In genomic region chr12:113232232-113232615, GRCh38 we compare ENCODE assay signal across 9 cellular contexts. TPM values are rescaled to one million over a fixed set of nuclear protein-coding genes. Genes with fewer than 3 reads are reported as not detected.
DNase-seq lines count a peak whose midpoint lies in the region; ATAC-seq and TF ChIP-seq lines count a peak whose summit lies in the region.
"Had no signal": no experiment of that assay in that cellular context is flagged by ENCODE, and none has a peak within 500 bp of the region (broad histone marks: within the 10 kb centered on the region; RNA-seq: fewer than 3 reads in every experiment).

No MANE protein-coding gene starts in this region.

- H3K4me1 ChIP-seq in GM23248 (ENCODE audit: insufficient read depth) (peaks cover 5% of the 10 kb centered on the region; the same call in 1 of the 2 replicates), right atrium auricular region (peaks cover 0 to 89% of the 10 kb centered on the region in 2 donors), skeletal muscle tissue (ENCODE audit: control insufficient read depth in 3 of 3, insufficient read depth in 3 of 3, low read length in 3 of 3) (peaks cover 96 to 98% (median 97%) of the 10 kb centered on the region in 3 donors)

- ATAC-seq in HG03025 (IDR thresholded peaks at IDR 0.05; ENCODE audit: low FRiP score, unreplicated experiment), result no peak

- H3K9me3 ChIP-seq in GM23248 (ENCODE audit: low read depth) (no peaks in the 10 kb centered on the region), SU-DHL-6 (ENCODE audit: insufficient read depth, low read length) (no peaks in the 10 kb centered on the region), right atrium auricular region (no peaks in the 10 kb centered on the region), skeletal muscle tissue (ENCODE audit: control insufficient read depth in 3 of 3, low read length in 3 of 3) (no peaks in the 10 kb centered on the region)

- no peak overlapping the region for H3K4me3 ChIP-seq in GM23248
- H3K4me3 ChIP-seq in SU-DHL-6 (ENCODE audit: insufficient read depth, low read length, poor library complexity, severe bottlenecking), result no peak overlapping the region
- H3K4me3 ChIP-seq in right atrium auricular region, result no peak overlapping the region
- peak overlapping the region in 2 of 3 donors; percentile 53 to 63 for H3K4me3 ChIP-seq in skeletal muscle tissue (ENCODE audit: low read length in 3 of 3)

- H3K36me3 ChIP-seq in GM23248 (ENCODE audit: low read depth), result peaks cover 3% of the 10 kb centered on the region; the same call in 1 of the 2 replicates
- peaks cover 14% of the 10 kb centered on the region for H3K36me3 ChIP-seq in SU-DHL-6 (ENCODE audit: low read length)
- peaks cover 42% of the 10 kb centered on the region for H3K36me3 ChIP-seq in right atrium auricular region
- peaks cover 14 to 43% (median 37%) of the 10 kb centered on the region in 3 donors for H3K36me3 ChIP-seq in skeletal muscle tissue (ENCODE audit: control insufficient read depth in 3 of 3, insufficient read depth in 3 of 3, low read length in 3 of 3)

- DNase-seq in GM23248 (no peak), right atrium auricular region (ENCODE audit: low spot score) (no peak), NCI-H2171 treated with DMSO at 0.1 percent for 48 hours (lab: John Stamatoyannopoulos, UW) (no peak), germinal center (ENCODE audit: low spot score) (no peak)
- DNase-seq: activated CD4-positive, CD25-positive, alpha-beta regulatory T cell treated with anti-CD3 and anti-CD28 coated beads, Interleukin-2, amount 50 U/mL, for 72 hours had no signal

- H4K20me1 ChIP-seq in GM23248 (ENCODE audit: insufficient read depth) (no peaks in the 10 kb centered on the region), SU-DHL-6 (ENCODE audit: low read depth, low read length) (no peaks in the 10 kb centered on the region)

- in situ Hi-C loops in GM23248 (cut with MboI), result no loop called here

- H3K9ac ChIP-seq in GM23248 (0 out of 2 replicates have a peak overlapping the region, but pooled peaks have one; percentile 53), SU-DHL-6 (ENCODE audit: low read length) (peak overlapping the region; percentile 52), skeletal muscle tissue (ENCODE audit: low read depth in 1 of 3, low read length in 3 of 3) (peak overlapping the region; percentile 67 to 86 (median 84))
- H3K9ac ChIP-seq: KMS-11 had no signal

- no peaks in the 10 kb centered on the region for H3K9me2 ChIP-seq in GM23248 (ENCODE audit: insufficient read depth)
- no peaks in the 10 kb centered on the region for H3K9me2 ChIP-seq in SU-DHL-6 (replicated peaks; ENCODE audit: insufficient read depth, low read length)

- H3K79me2 ChIP-seq in GM23248 (ENCODE audit: insufficient read depth), result no peaks in the 10 kb centered on the region
- peaks cover 5% of the 10 kb centered on the region; the same call in 1 of the 2 replicates for H3K79me2 ChIP-seq in SU-DHL-6 (ENCODE audit: insufficient read depth, low read length)

- no peak overlapping the region for H2AFZ ChIP-seq in GM23248
- H2AFZ ChIP-seq in SU-DHL-6 (ENCODE audit: low read depth, low read length, severe bottlenecking), result no peak overlapping the region

- H3K27me3 ChIP-seq in GM23248 (replicated peaks; ENCODE audit: insufficient read depth) (no peaks in the 10 kb centered on the region), SU-DHL-6 (ENCODE audit: low read length) (no peaks in the 10 kb centered on the region), right atrium auricular region (no peaks in the 10 kb centered on the region), skeletal muscle tissue (ENCODE audit: control insufficient read depth in 3 of 3, insufficient read depth in 3 of 3, low read length in 3 of 3) (no peaks in the 10 kb centered on the region)

- TF ChIP-seq CTCF in SU-DHL-6 (IDR thresholded peaks at IDR 0.05; ENCODE audit: insufficient read depth, low read length, poor library complexity, severe bottlenecking) (no peak), right atrium auricular region (IDR thresholded peaks at IDR 0.05) (no peak)

- H3K27ac ChIP-seq in GM23248 (peak overlapping the region; percentile 49), SU-DHL-6 (ENCODE audit: low read depth, low read length) (peak overlapping the region; percentile 85), right atrium auricular region (peak overlapping the region; percentile 83 to 95), skeletal muscle tissue (ENCODE audit: low read depth, low read length) (peak overlapping the region; percentile 96)
- H3K27ac ChIP-seq: KMS-11 had no signal

- H3F3A ChIP-seq in GM23248 (ENCODE audit: insufficient read depth) (no peaks in the 10 kb centered on the region), SU-DHL-6 (ENCODE audit: insufficient read depth) (peaks cover 18% of the 10 kb centered on the region)

- 94 to 98% methylated on average over 10 of the region's 10 CpGs for WGBS in GM23248 (ENCODE audit: low coverage in 1 of 2, low lambda C conversion rate in 2 of 2, missing lambda C conversion rate in 2 of 2), 2 experiments

- H3K4me2 ChIP-seq in GM23248 (ENCODE audit: unreplicated experiment) (no peak overlapping the region), SU-DHL-6 (ENCODE audit: low read depth, low read length, poor library complexity, severe bottlenecking) (peak overlapping the region; percentile 45)
- H3K4me2 ChIP-seq: KMS-11 had no signal

RNA-seq across cellular contexts. Expression of gene TPCN1, which starts 11.0 kb away (rescaled TPM):
- 9.0 and 11.6 TPM in 2 replicates for total RNA-seq in GM23248 (2014; rRNA removed; shearing (Covaris generic))
- polyA plus RNA-seq in GM23248 (2016; fragmentation: Nextera tagmentation; extraction: Ambion mirVana), result 15.9 and 17.6 TPM in 2 replicates
- total RNA-seq in right atrium auricular region (10 to 100 TPM; 57.3 to 58.7 TPM), skeletal muscle tissue (11.0 TPM)

RNA-seq across cellular contexts. Expression of gene RITA1, which starts 46.7 kb away (rescaled TPM):
- total RNA-seq in GM23248 (2014; rRNA removed; shearing (Covaris generic)), result 16.2 and 19.2 TPM in 2 replicates
- 12.5 and 15.6 TPM in 2 replicates for polyA plus RNA-seq in GM23248 (2016; fragmentation: Nextera tagmentation; extraction: Ambion mirVana)
- 10 to 100 TPM; 18.2 to 25.4 TPM for total RNA-seq in right atrium auricular region
- 10.4 TPM for total RNA-seq in skeletal muscle tissue

RNA-seq across cellular contexts. Expression of gene DDX54, which starts 46.9 kb away (rescaled TPM):
- 34.9 and 44.5 TPM in 2 replicates for total RNA-seq in GM23248 (2014; rRNA removed; shearing (Covaris generic))
- polyA plus RNA-seq in GM23248 (2016; fragmentation: Nextera tagmentation; extraction: Ambion mirVana), result 27.7 and 28.1 TPM in 2 replicates
- total RNA-seq in right atrium auricular region, result 10 to 100 TPM; 35.1 to 38.0 TPM
- total RNA-seq in skeletal muscle tissue, result 29.7 TPM

Comparison
In these comparisons a context has a peak if more than half of its experiments do, and no peak if none do; other contexts are left out.
1. H3K4me3 ChIP-seq: peak in skeletal muscle tissue (2 of 3); none in GM23248 (single experiment), SU-DHL-6 (single experiment) and right atrium auricular region (0 of 2).
2. Peak in every context shown above with its lines, with median percentiles within 50 percentile points of each other: H3K27ac ChIP-seq and H3K9ac ChIP-seq.